22 cellular contexts compared by ENCODE assay signal in the genomic region with DNA sequence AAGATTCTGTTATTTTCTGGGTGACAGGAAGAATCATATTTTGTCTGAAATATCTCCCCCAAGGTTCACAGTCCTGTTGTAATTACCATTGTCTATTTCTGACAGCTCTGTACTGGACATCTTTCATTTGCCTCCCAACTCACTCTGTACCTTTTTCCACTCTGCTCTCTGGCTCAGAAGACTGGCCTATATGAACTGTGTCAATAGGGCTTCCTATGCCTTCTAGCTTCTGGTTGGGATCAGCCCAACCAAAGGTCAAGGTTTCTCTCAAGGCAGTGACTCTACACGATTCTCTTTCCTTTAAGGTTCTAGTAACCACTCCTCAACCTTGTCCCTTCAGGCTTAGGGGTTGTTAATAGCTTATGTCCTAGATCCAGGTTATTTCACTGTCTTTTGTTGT. TPM values are rescaled to one million over a fixed set of nuclear protein-coding genes. Genes with fewer than 3 reads are reported as not detected.
A peak's percentile ranks its signal among the peaks of the same experiment; 100 is the strongest.
DNase-seq lines count a peak whose midpoint lies in the region; ATAC-seq, FAIRE-seq and TF ChIP-seq lines count a peak whose summit lies in the region.
"Had no signal": no experiment of that assay in that cellular context is flagged by ENCODE, and none has a peak within 500 bp of the region (broad histone marks: within the 10 kb centered on the region; RNA-seq: fewer than 3 reads in every experiment).

No MANE protein-coding gene starts in this region.

- no peaks in the 10 kb centered on the region for H3K9me3 Mint-ChIP-seq in MCF 10A (ENCODE audit: unreplicated experiment)
- H3K9me3 Mint-ChIP-seq: CD4-positive, CD25-positive, alpha-beta regulatory T cell; CD8-positive, alpha-beta T cell; GM23338; HFFc6 had no signal

- H3K27ac ChIP-seq in breast epithelium = no peak overlapping the region
- no peak overlapping the region for H3K27ac ChIP-seq in K562 (ENCODE audit: extremely low read depth, low read depth, low read length)
- H3K27ac ChIP-seq: A549, C4-2B had no signal

- H4K20me1 ChIP-seq in K562 (replicated peaks; ENCODE audit: control insufficient read depth, insufficient read depth, low read length) = no peaks in the 10 kb centered on the region

- FAIRE-seq in K562 (lab: Jason Lieb, UNC) = no peak
- FAIRE-seq: A549, G401.6, GM12892, H54 had no signal

- H3K79me2 ChIP-seq in K562 (ENCODE audit: control insufficient read depth, insufficient read depth, low read length) = no peaks in the 10 kb centered on the region

- H3K36me3 ChIP-seq in breast epithelium (no peaks in the 10 kb centered on the region), K562 (ENCODE audit: control insufficient read depth, insufficient read depth, low read length) (peaks cover 82% of the 10 kb centered on the region)

- intact Hi-C loops in MCF 10A (cut with micrococcal nuclease) = no loop called here
- intact Hi-C loops in breast epithelium (cut with DNase I; ENCODE audit: low total_unique reads) = no loop called here
- intact Hi-C loops in K562 (cut with micrococcal nuclease) = no loop called here

- no peak overlapping the region for H2AFZ ChIP-seq in K562 (ENCODE audit: low read depth, low read length)
- H2AFZ ChIP-seq: GM23338 had no signal

- CTCF ChIA-PET in MCF 10A (lab: Yijun Ruan, JAX) = interaction anchor here (1.1 to 1.2 kb wide), 2 partner anchors 14 to 19 kb away, joined by 3 read pairs; no protein-coding TSS in a partner anchor
- CTCF ChIA-PET in K562 (lab: Yijun Ruan, JAX; ENCODE audit: low intra/inter-chr PET ratio) = no interaction called here

- TSS peak; percentile 15 for BruUV-seq in MCF 10A (replicated peaks; lab: Mats Ljungman, UMichigan)
- BruUV-seq in K562 (replicated peaks; lab: Mats Ljungman, UMichigan) = TSS peak; percentile 22

- H3K27me3 Mint-ChIP-seq in MCF 10A (ENCODE audit: insufficient read depth, unreplicated experiment) = no peaks in the 10 kb centered on the region
- H3K27me3 Mint-ChIP-seq: CD4-positive, CD25-positive, alpha-beta regulatory T cell had no signal

- WGBS in K562 (ENCODE audit: insufficient coverage, low coverage, missing lambda C conversion rate) = 20% methylated on average over 1 of the region's 1 CpG

- H3K4me3 ChIP-seq in breast epithelium = no peak overlapping the region
- H3K4me3 ChIP-seq in K562 = no peak overlapping the region
- H3K4me3 ChIP-seq: A549, GM23338, HAP-1 had no signal

- DNase-seq in MCF 10A (ENCODE audit: unreplicated experiment) (no peak), breast epithelium (ENCODE audit: low spot score in 2 of 2) (no peak), K562 (ENCODE audit: extremely low read depth in 1 of 4, low spot score in 3 of 4) (no peak), left lobe of liver (ENCODE audit: low spot score) (no peak), GOT3 (lab: John Stamatoyannopoulos, UW) (no peak)
- DNase-seq: 8988T; ACHN; Caco-2; CD4-positive, CD25-positive, alpha-beta regulatory T cell; CD8-positive, alpha-beta T cell; DMS153; DND-41; HFFc6 had no signal

- no peaks in the 10 kb centered on the region for H3K4me1 Mint-ChIP-seq in MCF 10A (ENCODE audit: insufficient read depth, unreplicated experiment)
- H3K4me1 Mint-ChIP-seq: GM23338 had no signal

- H3K4me3 Mint-ChIP-seq in MCF 10A (ENCODE audit: unreplicated experiment) = no peak overlapping the region
- H3K4me3 Mint-ChIP-seq: CD4-positive, CD25-positive, alpha-beta regulatory T cell; CD8-positive, alpha-beta T cell; GM23338; HFFc6 had no signal

- POLR2A ChIA-PET in MCF 10A (lab: Yijun Ruan, JAX) = interaction anchor here (0.6 to 1.9 kb wide), 6 partner anchors 12 to 99 kb away, joined by 3 to 6 read pairs (median 4); partner anchors contain the start of genes PCAT6, RABIF and TMEM183A
- POLR2A ChIA-PET in K562 (lab: Yijun Ruan, JAX) = interaction anchor here (0.9 to 1.0 kb wide), 2 partner anchors 15 to 302 kb away, joined by 3 to 4 read pairs; no protein-coding TSS in a partner anchor

- no peaks in the 10 kb centered on the region for H3K9me1 ChIP-seq in K562 (ENCODE audit: control insufficient read depth, insufficient read depth, low read length)

- H3K9me3 ChIP-seq in breast epithelium (no peaks in the 10 kb centered on the region), K562 (replicated peaks; ENCODE audit: control insufficient read depth, insufficient read depth, low read depth, low read length) (no peaks in the 10 kb centered on the region)
- H3K9me3 ChIP-seq: A549, Caco-2, HAP-1 had no signal

- no peak for TF ChIP-seq POLR2A in breast epithelium (IDR thresholded peaks at IDR 0.05)
- TF ChIP-seq POLR2A in K562 (conservative IDR thresholded peaks at IDR 0.05) = no peak

- H3K4me1 ChIP-seq in breast epithelium (no peaks in the 10 kb centered on the region), K562 (replicated peaks in 1 of 2; ENCODE audit: control insufficient read depth in 2 of 2, insufficient read depth in 2 of 2, low read length in 2 of 2) (no peaks in the 10 kb centered on the region)
- H3K4me1 ChIP-seq: A549, Caco-2, HAP-1 had no signal

- H3K4me2 ChIP-seq in K562 (ENCODE audit: insufficient read depth, low read length) = no peak overlapping the region
- H3K4me2 ChIP-seq: A549, GM23338 had no signal

- no peak for TF ChIP-seq RAD21 in K562 (CRISPR knock-in tag; conservative IDR thresholded peaks at IDR 0.05 in 1 of 2, IDR thresholded peaks at IDR 0.05 in 1 of 2)

- TF ChIP-seq CTCF in MCF 10A (IDR thresholded peaks at IDR 0.05; ENCODE audit: unreplicated experiment) (no peak), breast epithelium (IDR thresholded peaks at IDR 0.05) (no peak), K562 (IDR thresholded peaks at IDR 0.05 in 2 of 3, conservative IDR thresholded peaks at IDR 0.05 in 1 of 3; ENCODE audit: insufficient read depth in 2 of 3, low read depth in 1 of 3, low read length in 3 of 3) (no peak)

- H3K27me3 ChIP-seq in breast epithelium = no peaks in the 10 kb centered on the region
- H3K27me3 ChIP-seq in K562 (ENCODE audit: control insufficient read depth in 2 of 2, insufficient read depth in 2 of 2, low read length in 2 of 2) = no peaks in the 10 kb centered on the region

- ATAC-seq in K562 (no peak), left lobe of liver (peak; percentile 53), GM21529 (IDR thresholded peaks at IDR 0.05; ENCODE audit: unreplicated experiment) (no peak), GM21825 (IDR thresholded peaks at IDR 0.05; ENCODE audit: unreplicated experiment) (no peak)
- ATAC-seq: A549; CD8-positive, alpha-beta T cell; GM23338 had no signal

- in situ Hi-C loops in K562 (cut with MboI) = no loop called here

- H3K9ac ChIP-seq in K562 (ENCODE audit: insufficient read depth in 1 of 2, low read depth in 2 of 2, low read length in 2 of 2) = no peak overlapping the region

- H3K27ac Mint-ChIP-seq in MCF 10A (ENCODE audit: low read depth, unreplicated experiment) = no peak overlapping the region
- H3K27ac Mint-ChIP-seq: CD4-positive, CD25-positive, alpha-beta regulatory T cell; CD8-positive, alpha-beta T cell; GM23338; HFFc6 had no signal

- H3K36me3 Mint-ChIP-seq in MCF 10A (ENCODE audit: insufficient read depth, unreplicated experiment) = peaks cover 99% of the 10 kb centered on the region

- no peak for TF ChIP-seq EP300 in K562 (IDR thresholded peaks at IDR 0.05; ENCODE audit: low read length)

RNA-seq across cellular contexts. Expression of gene KLHL12, which starts 17.5 kb away (rescaled TPM):
- total RNA-seq in MCF 10A (2022) (51.0 and 59.0 TPM in 2 replicates), breast epithelium (10 to 100 TPM; 21.3 to 26.4 (median 25.5) TPM), K562 (2014; rRNA removed) (30.7 and 31.5 TPM in 2 replicates), K562 (2014; rRNA removed; fragmentation: Illumina TruSeq; extraction: Trizol) (40.6 and 43.4 TPM in 2 replicates), K562 (2015; rRNA removed; fragmentation: Illumina TruSeq; extraction: Trizol) (34.7 and 35.0 TPM in 2 replicates), K562 (2021) (32.0 and 35.2 TPM in 2 replicates), left lobe of liver (12.3 TPM)
- 42.0 and 56.8 TPM in 2 replicates for total RNA-seq in K562 (2011; cell fraction: chromatin; rRNA removed; ENCODE audit: low replicate concordance)
- total RNA-seq in K562 (2011; cell fraction: nucleolus; rRNA removed) = 12.5 and 16.1 TPM in 2 replicates
- 21.0 and 23.8 TPM in 2 replicates for total RNA-seq in K562 (2011; cell fraction: nucleoplasm; rRNA removed)
- polyA plus RNA-seq in K562 (2011; rRNA removed) (66.8 and 85.1 TPM in 2 replicates), K562 (2014; fragmentation: Illumina TruSeq; extraction: Trizol) (37.4 and 40.4 TPM in 2 replicates), K562 (2014; fragmentation: Nextera tagmentation; extraction: Ambion mirVana) (10 to 100 TPM; 23.1 to 25.7 TPM), K562 (2014; rRNA removed) (32.0 and 33.4 TPM in 2 replicates)
- polyA plus RNA-seq in K562 (2011; cell fraction: cytosol; rRNA removed) = 32.4 and 50.9 TPM in 2 replicates
- 48.0 and 65.3 TPM in 2 replicates for polyA plus RNA-seq in K562 (2011; cell fraction: nucleus; rRNA removed)
- polyA plus RNA-seq in K562 (2012) = 24.1 and 26.7 TPM in 2 replicates
- 102 and 119 TPM in 2 replicates for polyA minus RNA-seq in K562 (2011; rRNA and poly(A)+ RNA removed)
- polyA minus RNA-seq in K562 (2011; cell fraction: cytosol; rRNA and poly(A)+ RNA removed) = 23.5 and 28.2 TPM in 2 replicates
- polyA minus RNA-seq in K562 (2011; cell fraction: nucleus; rRNA and poly(A)+ RNA removed) = 15.8 and 27.0 TPM in 2 replicates

RNA-seq across cellular contexts. Expression of gene RABIF, which starts 20.5 kb away (rescaled TPM):
- total RNA-seq in MCF 10A (2022) (11.2 and 13.5 TPM in 2 replicates), breast epithelium (1 to 10 TPM; 4.8 to 6.9 (median 5.6) TPM), K562 (2014; rRNA removed) (7.4 and 11.4 TPM in 2 replicates), K562 (2014; rRNA removed; fragmentation: Illumina TruSeq; extraction: Trizol) (8.8 and 9.8 TPM in 2 replicates), K562 (2015; rRNA removed; fragmentation: Illumina TruSeq; extraction: Trizol) (13.3 and 13.4 TPM in 2 replicates), K562 (2021) (11.0 and 12.3 TPM in 2 replicates), left lobe of liver (4.6 TPM)
- total RNA-seq in K562 (2011; cell fraction: chromatin; rRNA removed; ENCODE audit: low replicate concordance) = 8.4 and 11.4 TPM in 2 replicates
- total RNA-seq in K562 (2011; cell fraction: nucleolus; rRNA removed) = 7.4 and 8.3 TPM in 2 replicates
- total RNA-seq in K562 (2011; cell fraction: nucleoplasm; rRNA removed) = 12.5 and 28.8 TPM in 2 replicates
- polyA plus RNA-seq in K562 (2011; rRNA removed) (14.9 and 17.1 TPM in 2 replicates), K562 (2014; fragmentation: Illumina TruSeq; extraction: Trizol) (17.6 and 20.1 TPM in 2 replicates), K562 (2014; fragmentation: Nextera tagmentation; extraction: Ambion mirVana) (10 to 100 TPM in 1 of 2 experiments, 1 to 10 TPM in 1; 8.7 to 10.1 TPM), K562 (2014; rRNA removed) (13.8 and 14.3 TPM in 2 replicates)
- 11.9 and 16.6 TPM in 2 replicates for polyA plus RNA-seq in K562 (2011; cell fraction: cytosol; rRNA removed)
- polyA plus RNA-seq in K562 (2011; cell fraction: nucleus; rRNA removed) = 6.4 and 8.5 TPM in 2 replicates
- 14.5 and 15.4 TPM in 2 replicates for polyA plus RNA-seq in K562 (2012)
- polyA minus RNA-seq in K562 (2011; rRNA and poly(A)+ RNA removed) = 10.8 and 12.4 TPM in 2 replicates
- polyA minus RNA-seq in K562 (2011; cell fraction: cytosol; rRNA and poly(A)+ RNA removed) = 3.1 and 5.5 TPM in 2 replicates
- 3.4 and 5.8 TPM in 2 replicates for polyA minus RNA-seq in K562 (2011; cell fraction: nucleus; rRNA and poly(A)+ RNA removed)

RNA-seq across cellular contexts. Expression of gene ADIPOR1, which starts 48.6 kb away (rescaled TPM):
- 157 and 168 TPM in 2 replicates for total RNA-seq in MCF 10A (2022)
- total RNA-seq in breast epithelium = 100 to 1,000 TPM in 1 of 3 donors, 10 to 100 TPM in 2; 87.2 to 143 (median 87.5) TPM
- total RNA-seq in K562 (2011; cell fraction: chromatin; rRNA removed; ENCODE audit: low replicate concordance) = 104 TPM in 2 replicates
- 116 and 121 TPM in 2 replicates for total RNA-seq in K562 (2011; cell fraction: nucleolus; rRNA removed)
- 166 and 246 TPM in 2 replicates for total RNA-seq in K562 (2011; cell fraction: nucleoplasm; rRNA removed)
- 100 and 120 TPM in 2 replicates for total RNA-seq in K562 (2014; rRNA removed)
- total RNA-seq in K562 (2014; rRNA removed; fragmentation: Illumina TruSeq; extraction: Trizol) = 110 and 117 TPM in 2 replicates
- total RNA-seq in K562 (2015; rRNA removed; fragmentation: Illumina TruSeq; extraction: Trizol) = 93.3 and 101 TPM in 2 replicates
- 95.2 and 96.1 TPM in 2 replicates for total RNA-seq in K562 (2021)
- 217 and 228 TPM in 2 replicates for polyA plus RNA-seq in K562 (2011; rRNA removed)
- polyA plus RNA-seq in K562 (2011; cell fraction: cytosol; rRNA removed) = 160 and 243 TPM in 2 replicates
- 97.3 and 132 TPM in 2 replicates for polyA plus RNA-seq in K562 (2011; cell fraction: nucleus; rRNA removed)
- polyA plus RNA-seq in K562 (2012) = 71.4 and 117 TPM in 2 replicates
- polyA plus RNA-seq in K562 (2014; fragmentation: Illumina TruSeq; extraction: Trizol) = 137 and 172 TPM in 2 replicates
- 10 to 100 TPM; 29.0 to 33.4 TPM for polyA plus RNA-seq in K562 (2014; fragmentation: Nextera tagmentation; extraction: Ambion mirVana)
- polyA plus RNA-seq in K562 (2014; rRNA removed) = 92.6 and 126 TPM in 2 replicates
- polyA minus RNA-seq in K562 (2011; rRNA and poly(A)+ RNA removed) = 245 and 292 TPM in 2 replicates
- 94.3 and 109 TPM in 2 replicates for polyA minus RNA-seq in K562 (2011; cell fraction: cytosol; rRNA and poly(A)+ RNA removed)
- polyA minus RNA-seq in K562 (2011; cell fraction: nucleus; rRNA and poly(A)+ RNA removed) = 22.8 and 40.0 TPM in 2 replicates
- 58.9 TPM for total RNA-seq in left lobe of liver

RNA-seq across cellular contexts. Expression of gene CYB5R1, which starts 57.6 kb away (rescaled TPM):
- total RNA-seq in MCF 10A (2022) (41.3 and 52.7 TPM in 2 replicates), breast epithelium (10 to 100 TPM; 42.0 to 77.4 (median 53.8) TPM), K562 (2014; rRNA removed) (42.8 and 48.3 TPM in 2 replicates), K562 (2014; rRNA removed; fragmentation: Illumina TruSeq; extraction: Trizol) (34.4 and 34.6 TPM in 2 replicates), K562 (2015; rRNA removed; fragmentation: Illumina TruSeq; extraction: Trizol) (32.2 and 32.3 TPM in 2 replicates), K562 (2021) (38.8 and 41.1 TPM in 2 replicates), left lobe of liver (34.7 TPM)
- total RNA-seq in K562 (2011; cell fraction: chromatin; rRNA removed; ENCODE audit: low replicate concordance) = 95.0 and 159 TPM in 2 replicates
- total RNA-seq in K562 (2011; cell fraction: nucleolus; rRNA removed) = 139 and 149 TPM in 2 replicates
- 123 and 126 TPM in 2 replicates for total RNA-seq in K562 (2011; cell fraction: nucleoplasm; rRNA removed)
- polyA plus RNA-seq in K562 (2011; rRNA removed) (29.0 and 35.8 TPM in 2 replicates), K562 (2014; fragmentation: Illumina TruSeq; extraction: Trizol) (46.6 and 48.6 TPM in 2 replicates), K562 (2014; fragmentation: Nextera tagmentation; extraction: Ambion mirVana) (10 to 100 TPM; 10.6 to 14.3 TPM), K562 (2014; rRNA removed) (30.6 and 47.9 TPM in 2 replicates)
- polyA plus RNA-seq in K562 (2011; cell fraction: cytosol; rRNA removed) = 22.3 and 33.8 TPM in 2 replicates
- 90.4 and 107 TPM in 2 replicates for polyA plus RNA-seq in K562 (2011; cell fraction: nucleus; rRNA removed)
- polyA plus RNA-seq in K562 (2012) = 41.2 and 48.6 TPM in 2 replicates
- polyA minus RNA-seq in K562 (2011; rRNA and poly(A)+ RNA removed) = 24.2 and 35.7 TPM in 2 replicates
- 9.0 and 16.4 TPM in 2 replicates for polyA minus RNA-seq in K562 (2011; cell fraction: cytosol; rRNA and poly(A)+ RNA removed)
- polyA minus RNA-seq in K562 (2011; cell fraction: nucleus; rRNA and poly(A)+ RNA removed) = 38.1 and 46.9 TPM in 2 replicates
